1 cellular context compared by ENCODE assay signal in the genomic region with DNA sequence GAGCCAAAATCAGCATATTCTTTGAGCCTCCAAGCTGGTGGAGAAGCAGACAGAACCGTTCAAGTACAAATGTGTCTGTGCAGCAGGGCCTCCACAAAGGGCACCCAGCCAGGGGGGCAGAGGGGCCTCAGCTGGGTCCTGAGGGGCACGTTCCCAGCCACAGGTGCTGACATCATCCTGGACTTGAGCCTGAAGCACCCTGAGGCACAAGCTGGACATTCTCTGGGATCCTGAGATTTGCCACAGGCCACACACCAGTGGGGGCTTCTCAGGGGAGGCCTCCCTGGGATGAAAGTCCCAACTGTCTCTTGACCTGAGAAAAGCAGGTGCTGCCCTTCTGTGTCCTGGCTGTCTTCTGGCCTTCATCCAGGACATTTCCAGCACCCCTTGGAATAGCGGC.
TF ChIP-seq lines count a peak whose summit lies in the region.

No MANE protein-coding gene starts in this region.

TF ChIP-seq in SK-N-SH, 30 proteins besides CTCF, POLR2A, EP300 and RAD21 (continued from another document):
- TF ChIP-seq, protein P1, sequence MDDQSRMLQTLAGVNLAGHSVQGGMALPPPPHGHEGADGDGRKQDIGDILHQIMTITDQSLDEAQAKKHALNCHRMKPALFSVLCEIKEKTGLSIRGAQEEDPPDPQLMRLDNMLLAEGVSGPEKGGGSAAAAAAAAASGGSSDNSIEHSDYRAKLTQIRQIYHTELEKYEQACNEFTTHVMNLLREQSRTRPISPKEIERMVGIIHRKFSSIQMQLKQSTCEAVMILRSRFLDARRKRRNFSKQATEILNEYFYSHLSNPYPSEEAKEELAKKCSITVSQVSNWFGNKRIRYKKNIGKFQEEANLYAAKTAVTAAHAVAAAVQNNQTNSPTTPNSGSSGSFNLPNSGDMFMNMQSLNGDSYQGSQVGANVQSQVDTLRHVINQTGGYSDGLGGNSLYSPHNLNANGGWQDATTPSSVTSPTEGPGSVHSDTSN (IDR thresholded peaks at IDR 0.05): no peak
- TF ChIP-seq NRF1 (IDR thresholded peaks at IDR 0.05; ENCODE audit: low read depth, low read length): no peak
- no peak for TF ChIP-seq MXI1 (IDR thresholded peaks at IDR 0.05; ENCODE audit: low read depth, low read length)
- no peak for TF ChIP-seq FOXJ3 (CRISPR knock-in tag; IDR thresholded peaks at IDR 0.05)
- TF ChIP-seq, protein P2, sequence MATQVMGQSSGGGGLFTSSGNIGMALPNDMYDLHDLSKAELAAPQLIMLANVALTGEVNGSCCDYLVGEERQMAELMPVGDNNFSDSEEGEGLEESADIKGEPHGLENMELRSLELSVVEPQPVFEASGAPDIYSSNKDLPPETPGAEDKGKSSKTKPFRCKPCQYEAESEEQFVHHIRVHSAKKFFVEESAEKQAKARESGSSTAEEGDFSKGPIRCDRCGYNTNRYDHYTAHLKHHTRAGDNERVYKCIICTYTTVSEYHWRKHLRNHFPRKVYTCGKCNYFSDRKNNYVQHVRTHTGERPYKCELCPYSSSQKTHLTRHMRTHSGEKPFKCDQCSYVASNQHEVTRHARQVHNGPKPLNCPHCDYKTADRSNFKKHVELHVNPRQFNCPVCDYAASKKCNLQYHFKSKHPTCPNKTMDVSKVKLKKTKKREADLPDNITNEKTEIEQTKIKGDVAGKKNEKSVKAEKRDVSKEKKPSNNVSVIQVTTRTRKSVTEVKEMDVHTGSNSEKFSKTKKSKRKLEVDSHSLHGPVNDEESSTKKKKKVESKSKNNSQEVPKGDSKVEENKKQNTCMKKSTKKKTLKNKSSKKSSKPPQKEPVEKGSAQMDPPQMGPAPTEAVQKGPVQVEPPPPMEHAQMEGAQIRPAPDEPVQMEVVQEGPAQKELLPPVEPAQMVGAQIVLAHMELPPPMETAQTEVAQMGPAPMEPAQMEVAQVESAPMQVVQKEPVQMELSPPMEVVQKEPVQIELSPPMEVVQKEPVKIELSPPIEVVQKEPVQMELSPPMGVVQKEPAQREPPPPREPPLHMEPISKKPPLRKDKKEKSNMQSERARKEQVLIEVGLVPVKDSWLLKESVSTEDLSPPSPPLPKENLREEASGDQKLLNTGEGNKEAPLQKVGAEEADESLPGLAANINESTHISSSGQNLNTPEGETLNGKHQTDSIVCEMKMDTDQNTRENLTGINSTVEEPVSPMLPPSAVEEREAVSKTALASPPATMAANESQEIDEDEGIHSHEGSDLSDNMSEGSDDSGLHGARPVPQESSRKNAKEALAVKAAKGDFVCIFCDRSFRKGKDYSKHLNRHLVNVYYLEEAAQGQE (IDR thresholded peaks at IDR 0.05; ENCODE audit: low read depth, low read length): no peak
- no peak for TF ChIP-seq YY1 (IDR thresholded peaks at IDR 0.05; ENCODE audit: low read depth)
- TF ChIP-seq POLR2AphosphoS5 (IDR thresholded peaks at IDR 0.05; ENCODE audit: low read depth, low read length): no peak
- no peak for TF ChIP-seq NFIC (IDR thresholded peaks at IDR 0.05; ENCODE audit: borderline replicate concordance)
